Comparison of ENCODE assay signal across 22 cellular contexts in the genomic region with DNA sequence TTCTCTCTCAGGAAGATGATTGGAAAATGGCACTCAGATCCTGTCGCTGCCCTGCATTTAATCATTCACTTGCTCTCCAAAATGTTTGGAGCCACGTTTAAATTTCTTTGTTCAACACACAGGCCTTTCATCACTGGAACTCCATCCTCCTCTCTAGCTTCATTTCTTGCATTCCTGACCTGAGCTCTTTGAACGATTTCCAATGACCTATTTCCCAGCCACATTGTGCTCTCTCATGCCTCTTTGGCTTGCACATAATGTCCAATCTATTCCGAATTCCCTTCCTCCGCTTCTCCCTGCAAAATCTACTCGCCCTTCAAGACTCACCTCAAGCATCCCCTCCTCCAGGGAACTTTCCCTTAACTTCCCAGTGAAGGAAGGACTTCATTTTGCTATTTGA.
A peak's percentile ranks its signal among the peaks of the same experiment; 100 is the strongest.
DNase-seq lines count a peak whose midpoint lies in the region; ATAC-seq, FAIRE-seq and TF ChIP-seq lines count a peak whose summit lies in the region.
"Had no signal": no experiment of that assay in that cellular context is flagged by ENCODE, and none has a peak within 500 bp of the region (broad histone marks: within the 10 kb centered on the region; RNA-seq: fewer than 3 reads in every experiment).

No MANE protein-coding gene starts in this region.

- no peaks in the 10 kb centered on the region for H3F3A ChIP-seq in GM23338 (replicated peaks; ENCODE audit: low read depth)

- H3K27me3 ChIP-seq in GM23338 (ENCODE audit: insufficient read depth) (no peaks in the 10 kb centered on the region), right cardiac atrium (ENCODE audit: control insufficient read depth, insufficient read depth) (no peaks in the 10 kb centered on the region)
- H3K27me3 ChIP-seq: sigmoid colon had no signal

- H3K27ac ChIP-seq in GM23338 (ENCODE audit: low read depth): no peak overlapping the region
- no peak overlapping the region for H3K27ac ChIP-seq in right cardiac atrium (ENCODE audit: low read length)
- H3K27ac ChIP-seq: PC-9, sigmoid colon had no signal

- ATAC-seq in GM23338 (no peak), right cardiac atrium (peak; percentile 43 to 55)
- no peak for ATAC-seq in activated CD8-positive, alpha-beta T cell treated with anti-CD3 and anti-CD28 coated beads for 36 hours
- no peak for ATAC-seq in stimulated activated naive CD8-positive, alpha-beta T cell treated with anti-CD3 and anti-CD28 coated beads, Interleukin-15, amount 100 ng/mL, for 72 hours
- ATAC-seq: activated naive CD8-positive, alpha-beta T cell treated with anti-CD3 and anti-CD28 coated beads, Interleukin-2, amount 50 U/mL, for 24 hours had no signal

- no peaks in the 10 kb centered on the region for H3K27me3 Mint-ChIP-seq in GM23338 (ENCODE audit: insufficient read depth, low read depth, poor library complexity)
- no peaks in the 10 kb centered on the region for H3K27me3 Mint-ChIP-seq in activated CD8-positive, alpha-beta T cell treated with anti-CD3 and anti-CD28 coated beads for 36 hours
- H3K27me3 Mint-ChIP-seq in stimulated activated naive CD8-positive, alpha-beta T cell treated with anti-CD3 and anti-CD28 coated beads, Interleukin-15, amount 100 ng/mL, for 72 hours: no peaks in the 10 kb centered on the region
- H3K27me3 Mint-ChIP-seq: activated naive CD8-positive, alpha-beta T cell treated with anti-CD3 and anti-CD28 coated beads, Interleukin-2, amount 50 U/mL, for 24 hours; CD4-positive, CD25-positive, alpha-beta regulatory T cell; IgD-negative memory B cell had no signal

- TF ChIP-seq CTCF in GM23338 (conservative IDR thresholded peaks at IDR 0.05; ENCODE audit: low read depth in 2 of 2) (no peak), D721Med (IDR thresholded peaks at IDR 0.05; ENCODE audit: insufficient read depth, missing control alignments) (no peak)
- TF ChIP-seq CTCF in activated CD8-positive, alpha-beta T cell treated with anti-CD3 and anti-CD28 coated beads for 36 hours (IDR thresholded peaks at IDR 0.05): no peak

- H3K9me3 ChIP-seq in right cardiac atrium (ENCODE audit: control insufficient read depth, low read length): no peaks in the 10 kb centered on the region
- H3K9me3 ChIP-seq: sigmoid colon had no signal

- H3K36me3 Mint-ChIP-seq in GM23338 (ENCODE audit: low read depth): peaks cover 16% of the 10 kb centered on the region
- no peaks in the 10 kb centered on the region for H3K36me3 Mint-ChIP-seq in activated CD8-positive, alpha-beta T cell treated with anti-CD3 and anti-CD28 coated beads for 36 hours (ENCODE audit: low read depth)
- H3K36me3 Mint-ChIP-seq: CD4-positive, CD25-positive, alpha-beta regulatory T cell; IgD-negative memory B cell had no signal

- POLR2A ChIA-PET in activated CD8-positive, alpha-beta T cell treated with anti-CD3 and anti-CD28 coated beads for 36 hours (lab: Charles Lee): no interaction called here

- H3K9me2 ChIP-seq in GM23338 (ENCODE audit: insufficient read depth): peaks cover 6% of the 10 kb centered on the region; the same call in 1 of the 2 replicates

- no peak overlapping the region for H3K27ac Mint-ChIP-seq in GM23338
- no peak overlapping the region for H3K27ac Mint-ChIP-seq in activated CD8-positive, alpha-beta T cell treated with anti-CD3 and anti-CD28 coated beads for 36 hours
- no peak overlapping the region for H3K27ac Mint-ChIP-seq in stimulated activated naive CD8-positive, alpha-beta T cell treated with anti-CD3 and anti-CD28 coated beads, Interleukin-15, amount 100 ng/mL, for 72 hours
- H3K27ac Mint-ChIP-seq: activated naive CD8-positive, alpha-beta T cell treated with anti-CD3 and anti-CD28 coated beads, Interleukin-2, amount 50 U/mL, for 24 hours; CD4-positive, CD25-positive, alpha-beta regulatory T cell had no signal

- no peaks in the 10 kb centered on the region for H3K79me2 ChIP-seq in GM23338 (replicated peaks; ENCODE audit: insufficient read depth)

- H3K4me3 Mint-ChIP-seq in GM23338: no peak overlapping the region
- H3K4me3 Mint-ChIP-seq in activated CD8-positive, alpha-beta T cell treated with anti-CD3 and anti-CD28 coated beads for 36 hours: no peak overlapping the region
- H3K4me3 Mint-ChIP-seq in stimulated activated naive CD8-positive, alpha-beta T cell treated with anti-CD3 and anti-CD28 coated beads, Interleukin-15, amount 100 ng/mL, for 72 hours: no peak overlapping the region
- H3K4me3 Mint-ChIP-seq: activated naive CD8-positive, alpha-beta T cell treated with anti-CD3 and anti-CD28 coated beads, Interleukin-2, amount 50 U/mL, for 24 hours; CD4-positive, CD25-positive, alpha-beta regulatory T cell; IgD-negative memory B cell had no signal

- 0 out of 2 replicates have a peak overlapping the region, but pooled peaks have one; percentile 56 for H2AFZ ChIP-seq in GM23338
- H2AFZ ChIP-seq: PC-9 had no signal

- 0 out of 2 replicates have a peak, but pooled peaks cover 3% of the 10 kb centered on the region for H3K36me3 ChIP-seq in GM23338 (ENCODE audit: insufficient read depth)
- H3K36me3 ChIP-seq: sigmoid colon had no signal

- intact Hi-C loops in right cardiac atrium (cut with DNase I): no loop called here
- intact Hi-C loops in activated CD8-positive, alpha-beta T cell treated with anti-CD3 and anti-CD28 coated beads for 36 hours (cut with micrococcal nuclease): no loop called here

- WGBS in right cardiac atrium: 48% methylated on average over 6 of the region's 6 CpGs

- FAIRE-seq in D721Med (lab: Jason Lieb, UNC): no peak

- no peak overlapping the region for H3K4me2 ChIP-seq in GM23338
- H3K4me2 ChIP-seq: PC-9 had no signal

- no peaks in the 10 kb centered on the region for H3K4me1 ChIP-seq in GM23338 (ENCODE audit: insufficient read depth)
- no peaks in the 10 kb centered on the region for H3K4me1 ChIP-seq in right cardiac atrium (ENCODE audit: control insufficient read depth, insufficient read depth, low read length)

- no peak overlapping the region for H3K4me3 ChIP-seq in GM23338
- H3K4me3 ChIP-seq in right cardiac atrium (ENCODE audit: low read length): no peak overlapping the region
- H3K4me3 ChIP-seq: PC-9, sigmoid colon had no signal

- H3K9me3 Mint-ChIP-seq in GM23338: peaks cover 27% of the 10 kb centered on the region
- H3K9me3 Mint-ChIP-seq in activated CD8-positive, alpha-beta T cell treated with anti-CD3 and anti-CD28 coated beads for 36 hours: no peaks in the 10 kb centered on the region
- peaks cover 10 to 16% of the 10 kb centered on the region in 2 donors for H3K9me3 Mint-ChIP-seq in stimulated activated naive CD8-positive, alpha-beta T cell treated with anti-CD3 and anti-CD28 coated beads, Interleukin-15, amount 100 ng/mL, for 72 hours

- 0 out of 3 replicates have a peak, but pooled peaks cover 3% of the 10 kb centered on the region for H3K4me1 Mint-ChIP-seq in GM23338
- H3K4me1 Mint-ChIP-seq in activated CD8-positive, alpha-beta T cell treated with anti-CD3 and anti-CD28 coated beads for 36 hours (ENCODE audit: low read depth): no peaks in the 10 kb centered on the region
- no peaks in the 10 kb centered on the region for H3K4me1 Mint-ChIP-seq in stimulated activated naive CD8-positive, alpha-beta T cell treated with anti-CD3 and anti-CD28 coated beads, Interleukin-15, amount 100 ng/mL, for 72 hours
- H3K4me1 Mint-ChIP-seq: activated naive CD8-positive, alpha-beta T cell treated with anti-CD3 and anti-CD28 coated beads, Interleukin-2, amount 50 U/mL, for 24 hours; CD4-positive, CD25-positive, alpha-beta regulatory T cell; IgD-negative memory B cell had no signal

- CTCF ChIA-PET in activated CD8-positive, alpha-beta T cell treated with anti-CD3 and anti-CD28 coated beads for 36 hours (lab: Charles Lee): no interaction called here

- H4K20me1 ChIP-seq in GM23338 (replicated peaks; ENCODE audit: insufficient read depth): no peaks in the 10 kb centered on the region

- DNase-seq in GM23338 (ENCODE audit: low spot score) (no peak), cerebellum (ENCODE audit: low spot score) (peak; percentile 67), right cardiac atrium (no peak), retina (peak; percentile 29), HPDE6-E6E7 (ENCODE audit: extremely low spot score) (no peak), D721Med (ENCODE audit: insufficient read length, low spot score) (no peak)
- DNase-seq in activated CD8-positive, alpha-beta T cell treated with anti-CD3 and anti-CD28 coated beads for 36 hours: no peak
- no peak for DNase-seq in stimulated activated naive CD8-positive, alpha-beta T cell treated with anti-CD3 and anti-CD28 coated beads, Interleukin-15, amount 100 ng/mL, for 72 hours
- DNase-seq: activated CD4-positive, alpha-beta T cell treated with anti-CD3 and anti-CD28 coated beads, Interleukin-2, amount 50 U/mL, for 4 hours; activated CD4-positive, CD25-positive, alpha-beta regulatory T cell; activated effector memory CD4-positive, alpha-beta T cell treated with anti-CD3 and anti-CD28 coated beads, Interleukin-2, amount 50 U/mL, for 16 hours; activated naive CD8-positive, alpha-beta T cell treated with anti-CD3 and anti-CD28 coated beads, Interleukin-2, amount 50 U/mL, for 24 hours; CD4-positive, CD25-positive, alpha-beta regulatory T cell; dermis blood vessel endothelial cell; kidney glomerular epithelial cell; mesenchymal stem cell; NCI-H1105 treated with DMSO at 0.1 percent for 48 hours; NCI-H2081 treated with DMSO at 0.1 percent for 48 hours; PC-9; sigmoid colon; trophoblast cell had no signal

TF ChIP-seq in GM23338, 12 proteins besides CTCF, POLR2A, EP300 and RAD21 (continues in another document):
- TF ChIP-seq ZNF114 (CRISPR knock-in tag; IDR thresholded peaks at IDR 0.05) (no peak), NANOG (IDR thresholded peaks at IDR 0.05; ENCODE audit: borderline replicate concordance) (no peak)

Comparison
In these comparisons a context has a peak if more than half of its experiments do, and no peak if none do; other contexts are left out.
1. ATAC-seq: peak in right cardiac atrium (2 of 2); none in GM23338 (single experiment), activated CD8-positive, alpha-beta T cell treated with anti-CD3 and anti-CD28 coated beads for 36 hours (single experiment) and stimulated activated naive CD8-positive, alpha-beta T cell treated with anti-CD3 and anti-CD28 coated beads, Interleukin-15, amount 100 ng/mL, for 72 hours (single experiment).
2. DNase-seq: peak in cerebellum (single experiment) and retina (single experiment); none in GM23338 (single experiment), right cardiac atrium (0 of 3), activated CD8-positive, alpha-beta T cell treated with anti-CD3 and anti-CD28 coated beads for 36 hours (single experiment), HPDE6-E6E7 (single experiment), stimulated activated naive CD8-positive, alpha-beta T cell treated with anti-CD3 and anti-CD28 coated beads, Interleukin-15, amount 100 ng/mL, for 72 hours (0 of 2) and D721Med (single experiment).